In the genomic region with DNA sequence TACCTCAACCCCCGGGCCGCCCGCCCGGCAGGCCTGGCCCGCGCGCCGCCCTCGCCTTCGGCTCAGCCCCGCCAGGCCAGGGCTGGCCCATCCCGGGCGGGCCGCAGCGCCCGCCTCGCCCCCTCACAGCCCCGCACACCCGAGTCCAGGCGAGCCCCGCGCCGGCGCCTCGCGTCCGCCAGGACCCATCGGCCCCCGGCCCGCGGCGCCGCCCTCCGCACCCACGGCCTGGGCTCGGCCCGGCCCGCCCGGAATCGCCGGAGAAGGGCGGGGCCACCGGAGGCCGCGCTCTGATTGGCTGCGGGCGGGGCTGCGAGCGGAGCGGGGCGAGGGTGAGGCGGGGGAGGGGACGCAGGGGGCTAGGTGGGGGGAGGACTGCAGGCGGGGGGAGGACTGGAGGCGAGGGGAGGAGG, we compare ENCODE assay signal across 8 cellular contexts. TPM values are rescaled to one million over a fixed set of nuclear protein-coding genes. Genes with fewer than 3 reads are reported as not detected.
A peak's percentile ranks its signal among the peaks of the same experiment; 100 is the strongest.
DNase-seq lines count a peak whose midpoint lies in the region; ATAC-seq and TF ChIP-seq lines count a peak whose summit lies in the region.

No MANE protein-coding gene starts in this region.

- WGBS in aorta, 2 donors, result 1 to 2% methylated on average over 19 to 55 of the region's 55 CpGs

- H3K4me1 ChIP-seq in right atrium auricular region (peaks cover 0 to 28% of the 10 kb centered on the region in 2 donors), aorta (ENCODE audit: control insufficient read depth in 1 of 2, insufficient read depth in 2 of 2, low read length in 2 of 2) (no peaks in the 10 kb centered on the region)

- H3K4me3 ChIP-seq in right atrium auricular region, result peak overlapping the region; percentile 63 to 78
- H3K4me3 ChIP-seq in aorta (ENCODE audit: low read length in 2 of 2), result peak overlapping the region; percentile 91 to 93

- intact Hi-C loops in aorta (cut with DNase I), result loop anchor here (5.0 to 10.0 kb wide), 3 partner anchors 97 to 279 kb away; a partner anchor contains a TSS

- H3K27ac ChIP-seq in right atrium auricular region (peak overlapping the region; percentile 86 to 89), aorta (ENCODE audit: low read depth in 1 of 2, low read length in 2 of 2) (peak overlapping the region; percentile 72 to 93)

- ATAC-seq in aorta (ENCODE audit: low FRiP score), result peak; percentile 94

- DNase-seq in GOT3 (lab: John Stamatoyannopoulos, UW), result peak; percentile 89
- DNase-seq in Kasumi-1 (lab: John Stamatoyannopoulos, UW), result peak; percentile 64 to 69
- peak; percentile 29 to 63 for DNase-seq in SW 1271 (lab: John Stamatoyannopoulos, UW)
- peak; percentile 73 for DNase-seq in amniotic stem cell (lab: John Stamatoyannopoulos, UW)
- peak; percentile 67 for DNase-seq in right atrium auricular region (ENCODE audit: low spot score)
- peak; percentile 26 for DNase-seq in pulmonary artery endothelial cell (ENCODE audit: low read depth, low spot score)
- peak; percentile 90 to 95 for DNase-seq in aorta

- no peaks in the 10 kb centered on the region for H3K9me3 ChIP-seq in right atrium auricular region
- no peaks in the 10 kb centered on the region for H3K9me3 ChIP-seq in aorta (ENCODE audit: control insufficient read depth, low read length)

- H3K27me3 ChIP-seq in right atrium auricular region (no peaks in the 10 kb centered on the region), aorta (ENCODE audit: control insufficient read depth in 1 of 2, insufficient read depth in 2 of 2, low read length in 1 of 2) (no peaks in the 10 kb centered on the region)

- no peaks in the 10 kb centered on the region for H3K36me3 ChIP-seq in right atrium auricular region
- no peaks in the 10 kb centered on the region for H3K36me3 ChIP-seq in aorta (ENCODE audit: control insufficient read depth in 1 of 2, insufficient read depth in 2 of 2, low read length in 1 of 2)

- TF ChIP-seq POLR2A in GM10847 (IDR thresholded peaks at IDR 0.05; ENCODE audit: extremely low read depth, insufficient read length), result peak; percentile 54

- TF ChIP-seq CTCF in right atrium auricular region (IDR thresholded peaks at IDR 0.05), result no peak

RNA-seq across cellular contexts. Expression of a gene that starts 0.3 kb away (rescaled TPM):
- 10 to 100 TPM in 1 of 2 donors, 1 to 10 TPM in 1; 6.6 to 12.4 TPM for total RNA-seq in right atrium auricular region
- total RNA-seq in pulmonary artery endothelial cell, result 22.2 and 30.0 TPM in 2 replicates
- total RNA-seq in aorta, result 10 to 100 TPM; 17.0 to 21.1 TPM
- 10 to 100 TPM in 1 of 2 donors, 1 to 10 TPM in 1; 8.8 to 16.3 TPM for polyA plus RNA-seq in aorta

Comparison
In these comparisons a context has a peak if more than half of its experiments do, and no peak if none do; other contexts are left out.
1. Peak in every context shown above with its lines: DNase-seq, ATAC-seq, H3K4me3 ChIP-seq and H3K27ac ChIP-seq.
2. DNase-seq: peak in every context shown above with its lines; median percentile 92 in aorta; 89 in GOT3; 73 in amniotic stem cell; 67 in right atrium auricular region; 66 in Kasumi-1; 46 in SW 1271; 26 in pulmonary artery endothelial cell.